ENCODE assay signal across 8 cellular contexts in genomic region chr1:153967109-153967999, GRCh38. TPM values are rescaled to one million over a fixed set of nuclear protein-coding genes. Genes with fewer than 3 reads are reported as not detected.
DNase-seq lines count a peak whose midpoint lies in the region; ATAC-seq and TF ChIP-seq lines count a peak whose summit lies in the region.

Gene CREB3L4, plus strand, starts transcription at chr1:153967902. Its CDS starts 624 bp downstream, at chr1:153968526.

- no peaks in the 10 kb centered on the region for H3K36me3 ChIP-seq in liver (ENCODE audit: control insufficient read depth in 4 of 4, insufficient read depth in 3 of 4, low read depth in 1 of 4, low read length in 3 of 4)

- peak; percentile 64 to 82 (median 77) for DNase-seq in CD4-positive, alpha-beta T cell
- DNase-seq in NCI-H69 (lab: John Stamatoyannopoulos, UW) (peak; percentile 99), dermis microvascular lymphatic vessel endothelial cell (ENCODE audit: low read depth in 2 of 2) (peak; percentile 95 to 99)
- peak; percentile 80 for DNase-seq in activated CD4-positive, alpha-beta T cell treated with anti-CD3 and anti-CD28 coated beads, Interleukin-2, amount 50 U/mL, for 1 hour
- peak; percentile 67 to 79 for DNase-seq in stimulated activated CD4-positive, alpha-beta T cell treated with anti-CD3 and anti-CD28 coated beads, Interleukin-4, amount 100 ng/mL, for 4 hours

- peak within 1 kb of the TSS; percentile 96 for H3K4me3 Mint-ChIP-seq in CD4-positive, alpha-beta T cell

- H3K9me3 ChIP-seq in CD4-positive, alpha-beta T cell (ENCODE audit: control insufficient read depth, low read length): no peaks in the 10 kb centered on the region
- H3K9me3 ChIP-seq in liver (ENCODE audit: control insufficient read depth in 4 of 4, low read length in 3 of 4): no peaks in the 10 kb centered on the region

- intact Hi-C loops in CD4-positive, alpha-beta T cell (cut with DNase I, micrococcal nuclease): loop anchor here (1.0 kb wide), 2 partner anchors 9 to 10 kb away; partner anchors contain the start of genes CRTC2 (in 1 of the 2) and JTB (in 1 of the 2)

- peaks cover 18% of the 10 kb centered on the region for H3K36me3 Mint-ChIP-seq in CD4-positive, alpha-beta T cell (ENCODE audit: low read depth)

- H3K27me3 ChIP-seq in CD4-positive, alpha-beta T cell (ENCODE audit: control insufficient read depth, insufficient read depth, low read length): no peaks in the 10 kb centered on the region
- no peaks in the 10 kb centered on the region for H3K27me3 ChIP-seq in liver (ENCODE audit: control insufficient read depth in 4 of 4, insufficient read depth in 4 of 4, low read length in 3 of 4)

- TF ChIP-seq RAD21 in liver (IDR thresholded peaks at IDR 0.05): peak; percentile 49 to 53

- peak; percentile 87 for ATAC-seq in CD4-positive, alpha-beta T cell (ENCODE audit: poor library complexity)
- ATAC-seq in GM19395 (IDR thresholded peaks at IDR 0.05; ENCODE audit: unreplicated experiment): peak; percentile 78
- ATAC-seq in HG03558 (IDR thresholded peaks at IDR 0.05; ENCODE audit: extremely low read depth, unreplicated experiment): peak; percentile 61

- H3K4me3 ChIP-seq in liver (ENCODE audit: low read depth in 1 of 3, low read length in 3 of 3): peak within 1 kb of the TSS; percentile 61 to 98 (median 83)

- peak; percentile 32 for TF ChIP-seq CTCF in CD4-positive, alpha-beta T cell (IDR thresholded peaks at IDR 0.05)
- peak; percentile 28 for TF ChIP-seq CTCF in liver (IDR thresholded peaks at IDR 0.05; ENCODE audit: low read depth, low read length, missing input control)

- WGBS in liver: under 1% methylated on average over 60 of the region's 60 CpGs

- peak within 1 kb of the TSS; percentile 94 for H3K9ac ChIP-seq in liver (ENCODE audit: low read depth in 1 of 2, low read length in 2 of 2)

- POLR2A ChIA-PET in CD4-positive, alpha-beta T cell (lab: Charles Lee): interaction anchor here (0.6 to 4.7 kb wide), 26 partner anchors 8 to 1405 kb away, joined by 3 to 149 read pairs (median 4); partner anchors contain the start of genes CRTC2, DENND4B, GATAD2B and HAX1

- no peaks in the 10 kb centered on the region for H3K27me3 Mint-ChIP-seq in CD4-positive, alpha-beta T cell

- H3K27ac ChIP-seq in CD4-positive, alpha-beta T cell (ENCODE audit: low read depth, low read length): peak within 1 kb of the TSS; percentile 82
- peak within 1 kb of the TSS; percentile 96 for H3K27ac ChIP-seq in liver (ENCODE audit: low read depth in 1 of 2, low read length in 2 of 2)

- H3K9me3 Mint-ChIP-seq in CD4-positive, alpha-beta T cell: no peaks in the 10 kb centered on the region

- peak within 1 kb of the TSS; percentile 94 for H3K27ac Mint-ChIP-seq in CD4-positive, alpha-beta T cell

- CTCF ChIA-PET in CD4-positive, alpha-beta T cell (lab: Charles Lee): interaction anchor here (0.6 to 3.5 kb wide), 12 partner anchors 7 to 658 kb away, joined by 3 to 30 read pairs (median 4); partner anchors contain the start of genes CRTC2, DENND4B, JTB and RAB13

- H3K4me1 ChIP-seq in liver (ENCODE audit: control insufficient read depth in 4 of 4, insufficient read depth in 4 of 4, low read length in 3 of 4): peaks cover 6 to 42% (median 25%) of the 10 kb centered on the region in 4 donors

- H3K4me1 Mint-ChIP-seq in CD4-positive, alpha-beta T cell (ENCODE audit: low read depth): peaks cover 58% of the 10 kb centered on the region

TF ChIP-seq in liver, 16 proteins besides CTCF, POLR2A, EP300 and RAD21:
- TF ChIP-seq HNF4A (conservative IDR thresholded peaks at IDR 0.05): peak in 1 of 2 donors; percentile 30
- peak; percentile 56 for TF ChIP-seq MAX (IDR thresholded peaks at IDR 0.05)
- peak; percentile 12 to 27 for TF ChIP-seq JUND (IDR thresholded peaks at IDR 0.05)
- TF ChIP-seq NR2F2 (IDR thresholded peaks at IDR 0.05): peak; percentile 77
- peak; percentile 86 for TF ChIP-seq TAF1 (conservative IDR thresholded peaks at IDR 0.05)
- TF ChIP-seq ZBTB33 (IDR thresholded peaks at IDR 0.05): peak; percentile 66
- peak; percentile 67 to 84 for TF ChIP-seq RXRA (IDR thresholded peaks at IDR 0.05)
- no peak for TF ChIP-seq FOXA1 (IDR thresholded peaks at IDR 0.05)
- TF ChIP-seq SP1 (IDR thresholded peaks at IDR 0.05): peak; percentile 86
- TF ChIP-seq FOXA2 (IDR thresholded peaks at IDR 0.05): peak; percentile 3
- peak; percentile 92 for TF ChIP-seq REST (IDR thresholded peaks at IDR 0.05)
- no peak for TF ChIP-seq ATF3 (IDR thresholded peaks at IDR 0.05)
- no peak for TF ChIP-seq HNF4G (IDR thresholded peaks at IDR 0.05)
- TF ChIP-seq YY1 (IDR thresholded peaks at IDR 0.05): peak; percentile 94
- TF ChIP-seq EGR1 (IDR thresholded peaks at IDR 0.05; ENCODE audit: low read depth in 2 of 2): peak in 1 of 2 donors; percentile 42
- TF ChIP-seq GABPA (IDR thresholded peaks at IDR 0.05 in 1 of 2, conservative IDR thresholded peaks at IDR 0.05 in 1 of 2): peak in 1 of 2 donors; percentile 80

RNA-seq across cellular contexts. Expression of gene CREB3L4, which starts in this region (rescaled TPM):
- total RNA-seq in CD4-positive, alpha-beta T cell: 1 to 10 TPM; 2.9 to 3.9 TPM
- 6.8 and 8.7 TPM in 2 replicates for total RNA-seq in dermis microvascular lymphatic vessel endothelial cell
- 10 to 100 TPM in 1 of 2 donors, 1 to 10 TPM in 1; 7.4 to 10.3 TPM for total RNA-seq in liver
- polyA plus RNA-seq in liver: 10 to 100 TPM in 1 of 2 donors, 1 to 10 TPM in 1; 4.4 to 10.2 TPM

Comparison
In these comparisons a context has a peak if more than half of its experiments do, and no peak if none do; other contexts are left out.
1. Peak in every context shown above with its lines: DNase-seq, ATAC-seq, H3K4me3 ChIP-seq and H3K27ac ChIP-seq.